In genomic region chr7:99399597-99399996, GRCh38 we compare ENCODE assay signal across 20 cellular contexts. TPM values are rescaled to one million over a fixed set of nuclear protein-coding genes. Genes with fewer than 3 reads are reported as not detected.
A peak's percentile ranks its signal among the peaks of the same experiment; 100 is the strongest.
DNase-seq lines count a peak whose midpoint lies in the region; ATAC-seq and TF ChIP-seq lines count a peak whose summit lies in the region.
"Had no signal": no experiment of that assay in that cellular context is flagged by ENCODE, and none has a peak within 500 bp of the region (broad histone marks: within the 10 kb centered on the region; RNA-seq: fewer than 3 reads in every experiment).

No MANE protein-coding gene starts in this region.

- H3K27ac Mint-ChIP-seq in CD4-positive, CD25-positive, alpha-beta regulatory T cell = peak overlapping the region; percentile 20 to 93 (median 50)
- peak overlapping the region; percentile 60 for H3K27ac Mint-ChIP-seq in activated CD8-positive, alpha-beta T cell treated with anti-CD3 and anti-CD28 coated beads, Interleukin-2, amount 10 ng/mL, durations not matched to agents 7 days and 5 days
- H3K27ac Mint-ChIP-seq in naive thymus-derived CD4-positive, alpha-beta T cell = peak overlapping the region in 7 of 9 donors; percentile 6 to 84 (median 58)

- peaks cover 0 to 32% (median 17%) of the 10 kb centered on the region in 4 donors for H3K4me1 Mint-ChIP-seq in CD4-positive, CD25-positive, alpha-beta regulatory T cell
- peaks cover 14% of the 10 kb centered on the region for H3K4me1 Mint-ChIP-seq in activated CD8-positive, alpha-beta T cell treated with anti-CD3 and anti-CD28 coated beads, Interleukin-2, amount 10 ng/mL, durations not matched to agents 7 days and 5 days (ENCODE audit: low read depth)
- H3K4me1 Mint-ChIP-seq in naive thymus-derived CD4-positive, alpha-beta T cell = peaks cover 12 to 30% (median 24%) of the 10 kb centered on the region in 7 donors

- no peak overlapping the region for H3K4me3 Mint-ChIP-seq in CD4-positive, CD25-positive, alpha-beta regulatory T cell
- H3K4me3 Mint-ChIP-seq in activated CD8-positive, alpha-beta T cell treated with anti-CD3 and anti-CD28 coated beads, Interleukin-2, amount 10 ng/mL, durations not matched to agents 7 days and 5 days = no peak overlapping the region
- no peak overlapping the region for H3K4me3 Mint-ChIP-seq in naive thymus-derived CD4-positive, alpha-beta T cell
- H3K4me3 Mint-ChIP-seq: brain had no signal

- TF ChIP-seq CTCF in tibial artery (IDR thresholded peaks at IDR 0.05) = no peak

- H3K36me3 Mint-ChIP-seq in CD4-positive, CD25-positive, alpha-beta regulatory T cell = peaks cover 36% of the 10 kb centered on the region
- H3K36me3 Mint-ChIP-seq in activated CD8-positive, alpha-beta T cell treated with anti-CD3 and anti-CD28 coated beads, Interleukin-2, amount 10 ng/mL, durations not matched to agents 7 days and 5 days (ENCODE audit: low read depth) = peaks cover 69% of the 10 kb centered on the region
- H3K36me3 Mint-ChIP-seq in naive thymus-derived CD4-positive, alpha-beta T cell = peaks cover 8 to 32% (median 20%) of the 10 kb centered on the region in 5 donors

- peaks cover 0 to 2% (median 0%) of the 10 kb centered on the region in 7 donors for H3K9me3 Mint-ChIP-seq in CD4-positive, CD25-positive, alpha-beta regulatory T cell
- H3K9me3 Mint-ChIP-seq in activated CD8-positive, alpha-beta T cell treated with anti-CD3 and anti-CD28 coated beads, Interleukin-2, amount 10 ng/mL, durations not matched to agents 7 days and 5 days (ENCODE audit: insufficient read depth) = no peaks in the 10 kb centered on the region
- peaks cover 0 to 5% (median 0%) of the 10 kb centered on the region in 11 donors for H3K9me3 Mint-ChIP-seq in naive thymus-derived CD4-positive, alpha-beta T cell
- H3K9me3 Mint-ChIP-seq: brain had no signal

- DNase-seq in CD4-positive, CD25-positive, alpha-beta regulatory T cell = no peak
- DNase-seq in DMS79 (lab: John Stamatoyannopoulos, UW) = peak; percentile 96
- no peak for DNase-seq in activated CD8-positive, alpha-beta T cell treated with anti-CD3 and anti-CD28 coated beads, Interleukin-2, amount 10 ng/mL, durations not matched to agents 7 days and 5 days
- no peak for DNase-seq in naive thymus-derived CD4-positive, alpha-beta T cell
- no peak for DNase-seq in GM19238 (ENCODE audit: insufficient read length, low spot score)
- DNase-seq in tibial artery = no peak
- no peak for DNase-seq in NCI-H2107 treated with DMSO at 0.1 percent for 48 hours (lab: John Stamatoyannopoulos, UW; ENCODE audit: unreplicated experiment)
- DNase-seq: activated gamma-delta T cell; dermis blood vessel endothelial cell; NCI-H2081 treated with DMSO at 0.1 percent for 48 hours; NCI-H774; ovary; PC-3; stimulated activated CD4-positive, alpha-beta T cell treated with anti-CD3 and anti-CD28 coated beads, Interleukin-4, amount 100 ng/mL, for 24 hours; stimulated activated CD8-positive, alpha-beta memory T cell treated with anti-CD3 and anti-CD28 coated beads, Interleukin-4, amount 100 ng/mL, for 48 hours had no signal

- CTCF ChIA-PET in activated CD8-positive, alpha-beta T cell treated with anti-CD3 and anti-CD28 coated beads, Interleukin-2, amount 10 ng/mL, durations not matched to agents 7 days and 5 days (lab: Charles Lee) = interaction anchor here (1.5 to 1.6 kb wide), 2 partner anchors 8 to 9 kb away, joined by 4 to 10 read pairs; partner anchors contain the start of genes BUD31 and PDAP1
- CTCF ChIA-PET in naive thymus-derived CD4-positive, alpha-beta T cell (lab: Charles Lee) = interaction anchor here (0.7 kb wide), 1 partner anchor 34 kb away, joined by 3 read pairs; no protein-coding TSS in a partner anchor

- no peaks in the 10 kb centered on the region for H3K27me3 ChIP-seq in CD4-positive, CD25-positive, alpha-beta regulatory T cell (ENCODE audit: control insufficient read depth, insufficient read depth, low read length)
- no peaks in the 10 kb centered on the region for H3K27me3 ChIP-seq in naive thymus-derived CD4-positive, alpha-beta T cell (ENCODE audit: control insufficient read depth in 2 of 2, insufficient read depth in 2 of 2, low read length in 2 of 2)
- H3K27me3 ChIP-seq in tibial artery = no peaks in the 10 kb centered on the region
- H3K27me3 ChIP-seq: heart left ventricle, ovary, tibial nerve had no signal

- intact Hi-C loops in naive thymus-derived CD4-positive, alpha-beta T cell (cut with micrococcal nuclease) = no loop called here
- intact Hi-C loops in tibial artery (cut with DNase I; ENCODE audit: low total_unique reads) = no loop called here

- ATAC-seq in CD4-positive, CD25-positive, alpha-beta regulatory T cell (ENCODE audit: low read depth in 2 of 2) = peak in 1 of 2 donors; percentile 23
- ATAC-seq in activated CD8-positive, alpha-beta T cell treated with anti-CD3 and anti-CD28 coated beads, Interleukin-2, amount 10 ng/mL, durations not matched to agents 7 days and 5 days = no peak
- ATAC-seq in naive thymus-derived CD4-positive, alpha-beta T cell = no peak
- ATAC-seq: heart left ventricle, HepG2 had no signal

- H3K9me3 ChIP-seq in CD4-positive, CD25-positive, alpha-beta regulatory T cell (ENCODE audit: control insufficient read depth in 2 of 2, low read length in 2 of 2) = no peaks in the 10 kb centered on the region
- no peaks in the 10 kb centered on the region for H3K9me3 ChIP-seq in naive thymus-derived CD4-positive, alpha-beta T cell (ENCODE audit: control insufficient read depth in 2 of 3, low read length in 3 of 3)
- H3K9me3 ChIP-seq in tibial artery = no peaks in the 10 kb centered on the region
- H3K9me3 ChIP-seq: heart left ventricle, ovary, tibial nerve had no signal

- H3K36me3 ChIP-seq in CD4-positive, CD25-positive, alpha-beta regulatory T cell (ENCODE audit: control insufficient read depth, insufficient read depth, low read length) = peaks cover 70% of the 10 kb centered on the region
- peaks cover 0 to 93% (median 28%) of the 10 kb centered on the region in 3 experiments for H3K36me3 ChIP-seq in naive thymus-derived CD4-positive, alpha-beta T cell (ENCODE audit: control insufficient read depth in 2 of 3, insufficient read depth in 3 of 3, low read length in 3 of 3)
- peaks cover 57 to 96% (median 78%) of the 10 kb centered on the region in 3 donors for H3K36me3 ChIP-seq in tibial artery
- H3K36me3 ChIP-seq: ovary had no signal

- H3K27ac ChIP-seq in CD4-positive, CD25-positive, alpha-beta regulatory T cell (ENCODE audit: insufficient read depth, low read length, poor library complexity, severe bottlenecking) = peak overlapping the region; percentile 41
- H3K27ac ChIP-seq in naive thymus-derived CD4-positive, alpha-beta T cell (ENCODE audit: low read depth, low read length) = peak overlapping the region; percentile 6
- H3K27ac ChIP-seq in tibial artery = no peak overlapping the region
- H3K27ac ChIP-seq: ovary, VCaP had no signal

- no peak overlapping the region for H3K4me3 ChIP-seq in CD4-positive, CD25-positive, alpha-beta regulatory T cell (ENCODE audit: low read depth, low read length)
- H3K4me3 ChIP-seq in naive thymus-derived CD4-positive, alpha-beta T cell (ENCODE audit: low read length) = no peak overlapping the region
- no peak overlapping the region for H3K4me3 ChIP-seq in tibial artery
- H3K4me3 ChIP-seq: heart left ventricle, ovary, tibial nerve had no signal

- POLR2A ChIA-PET in activated CD8-positive, alpha-beta T cell treated with anti-CD3 and anti-CD28 coated beads, Interleukin-2, amount 10 ng/mL, durations not matched to agents 7 days and 5 days (lab: Charles Lee) = interaction anchor here (1.4 to 3.1 kb wide), 4 partner anchors 9 to 25 kb away, joined by 3 to 23 read pairs (median 3); partner anchors contain the start of genes ARPC1B, BUD31 and PDAP1
- POLR2A ChIA-PET in naive thymus-derived CD4-positive, alpha-beta T cell (lab: Charles Lee) = interaction anchor here (0.7 to 3.0 kb wide), 4 partner anchors 8 to 108 kb away, joined by 3 to 22 read pairs (median 4); partner anchors contain the start of genes BUD31 and PDAP1

- H3K4me1 ChIP-seq in CD4-positive, CD25-positive, alpha-beta regulatory T cell (ENCODE audit: control insufficient read depth, insufficient read depth, low read length, poor library complexity, severe bottlenecking) = no peaks in the 10 kb centered on the region
- no peaks in the 10 kb centered on the region for H3K4me1 ChIP-seq in naive thymus-derived CD4-positive, alpha-beta T cell (ENCODE audit: control insufficient read depth in 2 of 2, insufficient read depth in 2 of 2, low read length in 2 of 2)
- H3K4me1 ChIP-seq in tibial artery = peaks cover 0 to 16% (median 5%) of the 10 kb centered on the region in 4 donors

- no peaks in the 10 kb centered on the region for H3K27me3 Mint-ChIP-seq in CD4-positive, CD25-positive, alpha-beta regulatory T cell
- no peaks in the 10 kb centered on the region for H3K27me3 Mint-ChIP-seq in activated CD8-positive, alpha-beta T cell treated with anti-CD3 and anti-CD28 coated beads, Interleukin-2, amount 10 ng/mL, durations not matched to agents 7 days and 5 days (ENCODE audit: low read depth)
- no peaks in the 10 kb centered on the region for H3K27me3 Mint-ChIP-seq in naive thymus-derived CD4-positive, alpha-beta T cell
- H3K27me3 Mint-ChIP-seq: brain had no signal

RNA-seq across cellular contexts. Expression of gene PDAP1, which starts 8.8 kb away (rescaled TPM):
- total RNA-seq in CD4-positive, CD25-positive, alpha-beta regulatory T cell = 52.8 TPM
- polyA plus RNA-seq in CD4-positive, CD25-positive, alpha-beta regulatory T cell = 10 to 100 TPM; 17.2 to 27.5 (median 19.7) TPM
- 100 to 1,000 TPM; 104 TPM for total RNA-seq in activated CD8-positive, alpha-beta T cell treated with anti-CD3 and anti-CD28 coated beads, Interleukin-2, amount 10 ng/mL, durations not matched to agents 7 days and 5 days
- 100 to 1,000 TPM in 1 of 5 experiments, 10 to 100 TPM in 4; 42.8 to 104 (median 64.0) TPM for total RNA-seq in naive thymus-derived CD4-positive, alpha-beta T cell
- 10 to 100 TPM; 38.4 to 41.2 TPM for polyA plus RNA-seq in naive thymus-derived CD4-positive, alpha-beta T cell

RNA-seq across cellular contexts. Expression of gene BUD31, which starts 9.2 kb away (rescaled TPM):
- total RNA-seq in CD4-positive, CD25-positive, alpha-beta regulatory T cell = 130 TPM
- 100 to 1,000 TPM; 175 to 251 (median 224) TPM for polyA plus RNA-seq in CD4-positive, CD25-positive, alpha-beta regulatory T cell
- 100 to 1,000 TPM; 101 to 110 TPM for total RNA-seq in activated CD8-positive, alpha-beta T cell treated with anti-CD3 and anti-CD28 coated beads, Interleukin-2, amount 10 ng/mL, durations not matched to agents 7 days and 5 days
- total RNA-seq in naive thymus-derived CD4-positive, alpha-beta T cell = 100 to 1,000 TPM in 2 of 5 experiments, 10 to 100 TPM in 3; 55.2 to 134 (median 83.9) TPM
- polyA plus RNA-seq in naive thymus-derived CD4-positive, alpha-beta T cell = 100 to 1,000 TPM; 148 to 173 TPM

RNA-seq across cellular contexts. Expression of gene ARPC1B, which starts 25.1 kb away (rescaled TPM):
- 205 TPM for total RNA-seq in CD4-positive, CD25-positive, alpha-beta regulatory T cell
- polyA plus RNA-seq in CD4-positive, CD25-positive, alpha-beta regulatory T cell = 100 to 1,000 TPM; 602 to 898 (median 659) TPM
- 100 to 1,000 TPM; 408 to 412 TPM for total RNA-seq in activated CD8-positive, alpha-beta T cell treated with anti-CD3 and anti-CD28 coated beads, Interleukin-2, amount 10 ng/mL, durations not matched to agents 7 days and 5 days
- 100 to 1,000 TPM in 4 of 5 experiments, 10 to 100 TPM in 1; 88.1 to 364 (median 141) TPM for total RNA-seq in naive thymus-derived CD4-positive, alpha-beta T cell
- polyA plus RNA-seq in naive thymus-derived CD4-positive, alpha-beta T cell = 100 to 1,000 TPM; 379 to 575 TPM

RNA-seq across cellular contexts. Expression of gene PTCD1, which starts 39.0 kb away (rescaled TPM):
- total RNA-seq in CD4-positive, CD25-positive, alpha-beta regulatory T cell = 3.2 TPM
- 1 to 10 TPM in 3 of 4 donors, under 1 TPM in 1; 0.91 to 3.8 (median 3.1) TPM for polyA plus RNA-seq in CD4-positive, CD25-positive, alpha-beta regulatory T cell
- 10 to 100 TPM; 10.9 to 13.4 TPM for total RNA-seq in activated CD8-positive, alpha-beta T cell treated with anti-CD3 and anti-CD28 coated beads, Interleukin-2, amount 10 ng/mL, durations not matched to agents 7 days and 5 days
- total RNA-seq in naive thymus-derived CD4-positive, alpha-beta T cell = 10 to 100 TPM in 2 of 5 experiments, 1 to 10 TPM in 3; 4.0 to 10.8 (median 8.8) TPM
- 1 to 10 TPM; 3.7 to 4.2 TPM for polyA plus RNA-seq in naive thymus-derived CD4-positive, alpha-beta T cell

RNA-seq across cellular contexts. Expression of gene CPSF4, which starts 39.1 kb away (rescaled TPM):
- total RNA-seq in CD4-positive, CD25-positive, alpha-beta regulatory T cell = 43.7 TPM
- polyA plus RNA-seq in CD4-positive, CD25-positive, alpha-beta regulatory T cell = 10 to 100 TPM; 19.4 to 28.8 (median 23.1) TPM
- 10 to 100 TPM; 64.0 to 65.8 TPM for total RNA-seq in activated CD8-positive, alpha-beta T cell treated with anti-CD3 and anti-CD28 coated beads, Interleukin-2, amount 10 ng/mL, durations not matched to agents 7 days and 5 days
- 10 to 100 TPM; 36.3 to 69.4 (median 45.7) TPM for total RNA-seq in naive thymus-derived CD4-positive, alpha-beta T cell
- 10 to 100 TPM; 22.4 to 28.3 TPM for polyA plus RNA-seq in naive thymus-derived CD4-positive, alpha-beta T cell

Comparison
In these comparisons a context has a peak if more than half of its experiments do, and no peak if none do; other contexts are left out.
1. H3K27ac ChIP-seq: peak in CD4-positive, CD25-positive, alpha-beta regulatory T cell (single experiment) and naive thymus-derived CD4-positive, alpha-beta T cell (single experiment); none in tibial artery (0 of 2).
2. Peak in every context shown above with its lines, with median percentiles within 50 percentile points of each other: H3K27ac Mint-ChIP-seq.